ENCODE assay signal across 30 cellular contexts in genomic region chr19:38351865-38352395, GRCh38. TPM values are rescaled to one million over a fixed set of nuclear protein-coding genes. Genes with fewer than 3 reads are reported as not detected.
A peak's percentile ranks its signal among the peaks of the same experiment; 100 is the strongest.
DNase-seq lines count a peak whose midpoint lies in the region; ATAC-seq and TF ChIP-seq lines count a peak whose summit lies in the region.
"Had no signal": no experiment of that assay in that cellular context is flagged by ENCODE, and none has a peak within 500 bp of the region (broad histone marks: within the 10 kb centered on the region; RNA-seq: fewer than 3 reads in every experiment).

No MANE protein-coding gene starts in this region.

- ATAC-seq in GM23338 (peak; percentile 45), WTC11 (peak; percentile 36; the same call in 1 of the 2 replicates), sciatic nerve (peak; percentile 10)
- ATAC-seq: natural killer cell; stimulated activated naive CD8-positive, alpha-beta T cell treated with anti-CD3 and anti-CD28 coated beads, Interleukin-15, Interleukin-2, amounts not matched to agents 100 U/mL and 50 U/mL, for 24 hours; T-cell had no signal

- H3K9me2 ChIP-seq in GM23338 (ENCODE audit: insufficient read depth): no peaks in the 10 kb centered on the region

- H3K27me3 Mint-ChIP-seq in GM23338 (ENCODE audit: insufficient read depth, low read depth, poor library complexity) (peaks cover 15% of the 10 kb centered on the region), WTC11 (ENCODE audit: low read depth) (peaks cover 23% of the 10 kb centered on the region)
- H3K27me3 Mint-ChIP-seq: activated naive CD8-positive, alpha-beta T cell; IgD-negative memory B cell; T-cell had no signal

- DNase-seq in NCI-H2171 treated with DMSO at 0.1 percent for 48 hours (lab: John Stamatoyannopoulos, UW) (peak; percentile 69), NCI-H2171 (lab: John Stamatoyannopoulos, UW) (no peak), GM23338 (ENCODE audit: low spot score) (no peak), WTC11 (ENCODE audit: low spot score) (no peak), sciatic nerve (ENCODE audit: low spot score) (no peak), NCI-H1048 (lab: John Stamatoyannopoulos, UW) (no peak), GDM1 (lab: John Stamatoyannopoulos, UW) (no peak), KBM-7 (no peak)
- DNase-seq: activated CD4-positive, alpha-beta T cell treated with anti-CD3 and anti-CD28 coated beads, Interleukin-2, amount 10 ng/mL, durations not matched to agents 24 days and 14 days; activated effector memory CD4-positive, alpha-beta T cell treated with Interleukin-2 at 50 U/mL for 16 hours; activated T-cell treated with anti-CD3 and anti-CD28 coated beads, Interleukin-2, amount 50 U/mL, for 1 hour; CD8-positive, alpha-beta memory T cell; gastrocnemius medialis; natural killer cell; NCI-H1092 treated with DMSO at 0.1 percent for 48 hours; NCI-H2081; NCI-H226; NCI-H774; stimulated activated CD4-positive, alpha-beta T cell treated with anti-CD3 and anti-CD28 coated beads, Interleukin-2, amount 100 ng/mL, for 24 hours; stimulated activated naive CD8-positive, alpha-beta T cell treated with anti-CD3 and anti-CD28 coated beads, Interleukin-15, Interleukin-2, amounts not matched to agents 100 U/mL and 50 U/mL, for 24 hours; T-cell had no signal

- H3K9me3 Mint-ChIP-seq in GM23338 (no peaks in the 10 kb centered on the region), WTC11 (no peaks in the 10 kb centered on the region)
- H3K9me3 Mint-ChIP-seq: activated CD4-positive, alpha-beta T cell treated with anti-CD3 and anti-CD28 coated beads, Interleukin-2, amount 10 ng/mL, durations not matched to agents 24 days and 14 days; CD8-positive, alpha-beta memory T cell; IgD-negative memory B cell; natural killer cell; T-cell had no signal

- H3K27ac ChIP-seq in GM23338 (ENCODE audit: low read depth): no peak overlapping the region
- H3K27ac ChIP-seq: breast epithelium, gastrocnemius medialis, SJSA1 had no signal

- in situ Hi-C loops in KBM-7 (cut with MboI; ENCODE audit: low pct_unique_long_range_greater_than_20kb, low sequenced_read_pairs): no loop called here

- H3K4me1 Mint-ChIP-seq in GM23338 (peaks cover 8% of the 10 kb centered on the region; the same call in 2 of the 3 replicates), WTC11 (no peaks in the 10 kb centered on the region)
- H3K4me1 Mint-ChIP-seq: activated CD4-positive, alpha-beta T cell treated with anti-CD3 and anti-CD28 coated beads, Interleukin-2, amount 10 ng/mL, durations not matched to agents 24 days and 14 days; CD8-positive, alpha-beta memory T cell; IgD-negative memory B cell; natural killer cell; T-cell had no signal

- H3K36me3 Mint-ChIP-seq in GM23338 (ENCODE audit: low read depth): no peaks in the 10 kb centered on the region
- H3K36me3 Mint-ChIP-seq in WTC11: no peaks in the 10 kb centered on the region
- H3K36me3 Mint-ChIP-seq: activated naive CD8-positive, alpha-beta T cell; CD8-positive, alpha-beta memory T cell; natural killer cell; T-cell had no signal

- no peak overlapping the region for H3K4me2 ChIP-seq in GM23338

- TF ChIP-seq CTCF in GM23338 (conservative IDR thresholded peaks at IDR 0.05; ENCODE audit: low read depth in 2 of 2) (peak in 1 of 2 experiments; percentile 20; a peak in 2 of 4 replicates), WTC11 (IDR thresholded peaks at IDR 0.05) (no peak)

- intact Hi-C loops in sciatic nerve (cut with DNase I): no loop called here

- POLR2A ChIA-PET in WTC11 (lab: Charles Lee): no interaction called here

- no peaks in the 10 kb centered on the region for H4K20me1 ChIP-seq in GM23338 (replicated peaks; ENCODE audit: insufficient read depth)

- H3K4me3 Mint-ChIP-seq in GM23338 (no peak overlapping the region), WTC11 (no peak overlapping the region)
- H3K4me3 Mint-ChIP-seq: activated CD4-positive, alpha-beta T cell treated with anti-CD3 and anti-CD28 coated beads, Interleukin-2, amount 10 ng/mL, durations not matched to agents 24 days and 14 days; activated naive CD8-positive, alpha-beta T cell; CD8-positive, alpha-beta memory T cell; IgD-negative memory B cell; natural killer cell; T-cell had no signal

- H2AFZ ChIP-seq in GM23338: no peak overlapping the region

- H3K4me1 ChIP-seq in GM23338 (ENCODE audit: insufficient read depth): no peaks in the 10 kb centered on the region
- H3K4me1 ChIP-seq: breast epithelium, gastrocnemius medialis, SJSA1 had no signal

- H3K36me3 ChIP-seq in GM23338 (ENCODE audit: insufficient read depth): no peaks in the 10 kb centered on the region
- H3K36me3 ChIP-seq: breast epithelium, gastrocnemius medialis, SJSA1 had no signal

- H3K4me3 ChIP-seq in GM23338: no peak overlapping the region
- H3K4me3 ChIP-seq: breast epithelium, gastrocnemius medialis, lung, SJSA1 had no signal

- H3K27ac Mint-ChIP-seq in GM23338 (no peak overlapping the region), WTC11 (no peak overlapping the region)
- H3K27ac Mint-ChIP-seq: activated CD4-positive, alpha-beta T cell treated with anti-CD3 and anti-CD28 coated beads, Interleukin-2, amount 10 ng/mL, durations not matched to agents 24 days and 14 days; activated naive CD8-positive, alpha-beta T cell; CD8-positive, alpha-beta memory T cell; IgD-negative memory B cell; natural killer cell; T-cell had no signal

- no peaks in the 10 kb centered on the region for H3K27me3 ChIP-seq in GM23338 (ENCODE audit: insufficient read depth)

- no peaks in the 10 kb centered on the region for H3K79me2 ChIP-seq in GM23338 (replicated peaks; ENCODE audit: insufficient read depth)

- CTCF ChIA-PET in WTC11 (lab: Charles Lee): interaction anchor here (0.7 to 1.2 kb wide), 8 partner anchors 10 to 210 kb away, joined by 3 to 5 read pairs (median 3); partner anchors contain the start of genes CATSPERG, FAM98C and PSMD8

- H3F3A ChIP-seq in GM23338 (replicated peaks; ENCODE audit: low read depth): 0 out of 2 replicates have a peak, but pooled peaks cover 3% of the 10 kb centered on the region

TF ChIP-seq in GM23338, 12 proteins besides CTCF, POLR2A, EP300 and RAD21 (continues in another document):
- no peak for TF ChIP-seq ZNF114 (CRISPR knock-in tag; IDR thresholded peaks at IDR 0.05)
- TF ChIP-seq STAT1 (IDR thresholded peaks at IDR 0.05; ENCODE audit: unreplicated experiment): no peak
- no peak for TF ChIP-seq EZH2 (IDR thresholded peaks at IDR 0.05; ENCODE audit: low read depth, unreplicated experiment)
- no peak for TF ChIP-seq POLR2AphosphoS5 (IDR thresholded peaks at IDR 0.05; ENCODE audit: low read depth)
- TF ChIP-seq ETS1 (IDR thresholded peaks at IDR 0.05): no peak
- no peak for TF ChIP-seq JUNB (IDR thresholded peaks at IDR 0.05; ENCODE audit: unreplicated experiment)
- no peak for TF ChIP-seq NANOG (IDR thresholded peaks at IDR 0.05; ENCODE audit: borderline replicate concordance)

TF ChIP-seq in WTC11, 78 proteins besides CTCF, POLR2A, EP300 and RAD21 (continues in another document):
- TF ChIP-seq ZNF121 (CRISPR knock-in tag; IDR thresholded peaks at IDR 0.05): no peak
- no peak for TF ChIP-seq ZNF512 (CRISPR knock-in tag; IDR thresholded peaks at IDR 0.05; ENCODE audit: borderline replicate concordance)
- no peak for TF ChIP-seq ELF4 (CRISPR knock-in tag; IDR thresholded peaks at IDR 0.05; ENCODE audit: low read depth)
- no peak for TF ChIP-seq NR1H2 (CRISPR knock-in tag; IDR thresholded peaks at IDR 0.05)
- TF ChIP-seq EMX1 (CRISPR knock-in tag; IDR thresholded peaks at IDR 0.05): no peak
- no peak for TF ChIP-seq GRHL2 (CRISPR knock-in tag; IDR thresholded peaks at IDR 0.05; ENCODE audit: insufficient replicate concordance, severe bottlenecking)
- TF ChIP-seq MLX (CRISPR knock-in tag; IDR thresholded peaks at IDR 0.05): no peak
- TF ChIP-seq ZNF396 (CRISPR knock-in tag; IDR thresholded peaks at IDR 0.05; ENCODE audit: borderline replicate concordance): no peak
- no peak for TF ChIP-seq SMAD4 (CRISPR knock-in tag; IDR thresholded peaks at IDR 0.05)

RNA-seq across cellular contexts. Expression of gene CATSPERG, which starts 16.3 kb away (rescaled TPM):
- 1.4 and 4.2 TPM in 2 replicates for total RNA-seq in GM23338 (2014; rRNA removed; shearing (Covaris generic))
- polyA plus RNA-seq in GM23338 (2016; fragmentation: Nextera tagmentation; extraction: Ambion mirVana): 1.4 and 1.9 TPM in 2 replicates
- total RNA-seq in WTC11 (2021) (4.6 to 8.7 TPM (median 6.3 TPM) in 3 replicates), sciatic nerve (8.6 TPM)
- total RNA-seq: RPMI7951 had no signal

RNA-seq across cellular contexts. Expression of gene PSMD8, which starts 22.4 kb away (rescaled TPM):
- total RNA-seq in GM23338 (2014; rRNA removed; shearing (Covaris generic)): 165 and 241 TPM in 2 replicates
- 129 and 138 TPM in 2 replicates for polyA plus RNA-seq in GM23338 (2016; fragmentation: Nextera tagmentation; extraction: Ambion mirVana)
- 156 to 167 TPM (median 160 TPM) in 3 replicates for total RNA-seq in WTC11 (2021)
- total RNA-seq in sciatic nerve: 78.2 TPM

RNA-seq across cellular contexts. Expression of gene KCNK6, which starts 32.3 kb away (rescaled TPM):
- total RNA-seq in GM23338 (2014; rRNA removed; shearing (Covaris generic)): 9.9 and 14.6 TPM in 2 replicates
- 9.0 and 9.4 TPM in 2 replicates for polyA plus RNA-seq in GM23338 (2016; fragmentation: Nextera tagmentation; extraction: Ambion mirVana)
- 12.9 to 18.3 TPM (median 13.2 TPM) in 3 replicates for total RNA-seq in WTC11 (2021)
- total RNA-seq in sciatic nerve: 4.1 TPM

RNA-seq across cellular contexts. Expression of gene GGN, which starts 35.9 kb away (rescaled TPM):
- 0.14 and 0.70 TPM in 2 replicates for total RNA-seq in GM23338 (2014; rRNA removed; shearing (Covaris generic))
- 1.5 and 2.6 TPM in 2 replicates for polyA plus RNA-seq in GM23338 (2016; fragmentation: Nextera tagmentation; extraction: Ambion mirVana)
- total RNA-seq in WTC11 (2021) (2.4 to 3.1 TPM (median 2.7 TPM) in 3 replicates), sciatic nerve (0.31 TPM)
- total RNA-seq: mononuclear cell, natural killer cell, omental fat pad, urinary bladder had no signal
- polyA plus RNA-seq: CD8-positive, alpha-beta memory T cell; IgD-negative memory B cell had no signal

RNA-seq across cellular contexts. Expression of gene YIF1B, which starts 36.2 kb away (rescaled TPM):
- 102 and 106 TPM in 2 replicates for total RNA-seq in GM23338 (2014; rRNA removed; shearing (Covaris generic))
- polyA plus RNA-seq in GM23338 (2016; fragmentation: Nextera tagmentation; extraction: Ambion mirVana): 82.8 and 88.0 TPM in 2 replicates
- total RNA-seq in WTC11 (2021) (83.3 to 92.5 TPM (median 90.1 TPM) in 3 replicates), sciatic nerve (25.1 TPM)
